ENCODE assay signal across 27 cellular contexts in genomic region chr2:191415101-191415500, GRCh38.
A peak's percentile ranks its signal among the peaks of the same experiment; 100 is the strongest.
DNase-seq lines count a peak whose midpoint lies in the region; ATAC-seq, FAIRE-seq and TF ChIP-seq lines count a peak whose summit lies in the region.
"Had no signal": no experiment of that assay in that cellular context is flagged by ENCODE, and none has a peak within 500 bp of the region (broad histone marks: within the 10 kb centered on the region; RNA-seq: fewer than 3 reads in every experiment).

No MANE protein-coding gene starts in this region.

- peaks cover 32% of the 10 kb centered on the region for H3K4me1 ChIP-seq in body of pancreas
- H3K4me1 ChIP-seq in pancreas = peaks cover 6 to 26% (median 6%) of the 10 kb centered on the region in 3 donors
- H3K4me1 ChIP-seq: BE2C, BLaER1 had no signal

- no peak overlapping the region for H3K4me3 ChIP-seq in body of pancreas
- no peak overlapping the region for H3K4me3 ChIP-seq in pancreas
- H3K4me3 ChIP-seq: BLaER1, GM12878 had no signal

- peak overlapping the region; percentile 80 for H3K27ac ChIP-seq in 22Rv1
- H3K27ac ChIP-seq in body of pancreas = no peak overlapping the region
- peak overlapping the region in 2 of 4 donors; percentile 49 to 52 for H3K27ac ChIP-seq in pancreas
- H3K27ac ChIP-seq: BLaER1 had no signal

- H3K9me3 ChIP-seq in body of pancreas (no peaks in the 10 kb centered on the region), pancreas (no peaks in the 10 kb centered on the region)
- H3K9me3 ChIP-seq: BE2C, BLaER1 had no signal

- no peak for TF ChIP-seq CTCF in 22Rv1 (IDR thresholded peaks at IDR 0.05)
- TF ChIP-seq CTCF in body of pancreas (IDR thresholded peaks at IDR 0.05) = no peak
- no peak for TF ChIP-seq CTCF in pancreas (IDR thresholded peaks at IDR 0.05)

- no peak for TF ChIP-seq POLR2A in body of pancreas (IDR thresholded peaks at IDR 0.05)

- H3K27me3 ChIP-seq in body of pancreas (no peaks in the 10 kb centered on the region), pancreas (no peaks in the 10 kb centered on the region)
- H3K27me3 ChIP-seq: BE2C, BLaER1 had no signal

- peak; percentile 28 for DNase-seq in DMS53 (lab: John Stamatoyannopoulos, UW)
- no peak for DNase-seq in DMS53 treated with DMSO at 0.1 percent for 48 hours (lab: John Stamatoyannopoulos, UW; ENCODE audit: unreplicated experiment)
- DNase-seq in body of pancreas = no peak
- no peak for DNase-seq in pancreas
- DNase-seq in activated T-cell treated with anti-CD3 and anti-CD28 coated beads for 4 hours = no peak
- no peak for DNase-seq in activated CD8-positive, alpha-beta memory T cell treated with anti-CD3 and anti-CD28 coated beads, Interleukin-2, amount 50 U/mL, for 4 hours
- DNase-seq: 8988T; ACHN; BE2C; C1 segment of cervical spinal cord; CD4-positive, alpha-beta memory T cell; CD4-positive, CD25-positive, alpha-beta regulatory T cell; CD8-positive, alpha-beta memory T cell; COR-L47; DMS 273 treated with DMSO at 0.1 percent for 48 hours; DMS153; DMS79; DND-41; EL; GDM1 had no signal

- ATAC-seq in body of pancreas (peak; percentile 31), pancreas (peak in 3 of 4 donors; percentile 35 to 55 (median 54)), HG02870 (IDR thresholded peaks at IDR 0.05; ENCODE audit: unreplicated experiment) (no peak)
- ATAC-seq: GM12878 had no signal

- FAIRE-seq in pancreas (lab: Jason Lieb, UNC) = no peak
- FAIRE-seq: A204.1, GM12878, GM12892, GM18507 had no signal

- H3K36me3 ChIP-seq in body of pancreas (replicated peaks in 1 of 2; ENCODE audit: insufficient read depth in 1 of 2, low read depth in 2 of 2) (peaks cover 0 to 8% of the 10 kb centered on the region in 2 donors), pancreas (peaks cover 0 to 29% (median 0%) of the 10 kb centered on the region in 3 donors)

- intact Hi-C loops in body of pancreas (cut with DNase I) = no loop called here
- intact Hi-C loops in pancreas (cut with DNase I) = loop anchor here in 1 of 3 donors (10.0 kb wide), 1 partner anchor 70 kb away; no protein-coding TSS in a partner anchor
